In genomic region chr3:9932843-9933560, GRCh38 we compare ENCODE assay signal across 8 cellular contexts. TPM values are rescaled to one million over a fixed set of nuclear protein-coding genes. Genes with fewer than 3 reads are reported as not detected.
DNase-seq lines count a peak whose midpoint lies in the region; ATAC-seq and TF ChIP-seq lines count a peak whose summit lies in the region.

No MANE protein-coding gene starts in this region.

- peaks cover 18 to 55% (median 39%) of the 10 kb centered on the region in 4 donors for H3K4me1 Mint-ChIP-seq in CD4-positive, alpha-beta memory T cell
- peaks cover 20% of the 10 kb centered on the region for H3K4me1 Mint-ChIP-seq in endothelial cell (ENCODE audit: unreplicated experiment)

- DNase-seq in CD4-positive, alpha-beta memory T cell, result peak; percentile 83 to 90 (median 85)
- DNase-seq in NK-92 (lab: John Stamatoyannopoulos, UW; ENCODE audit: unreplicated experiment) (peak; percentile 23), endothelial cell (ENCODE audit: low spot score) (peak; percentile 87), mucosa of gallbladder (ENCODE audit: low spot score) (peak; percentile 79)
- DNase-seq in activated CD8-positive, alpha-beta memory T cell treated with anti-CD3 and anti-CD28 coated beads for 48 hours (ENCODE audit: low read depth in 2 of 3, low spot score in 2 of 3), result peak; percentile 65 to 79 (median 71)
- DNase-seq in stimulated activated CD8-positive, alpha-beta memory T cell treated with anti-CD3 and anti-CD28 coated beads, Interleukin-4, amount 100 ng/mL, for 1 hour (ENCODE audit: low read depth in 2 of 2, low spot score in 1 of 2), result peak; percentile 60 to 80

- H3K4me1 ChIP-seq in CD4-positive, alpha-beta memory T cell (ENCODE audit: insufficient read depth, low read length), result peaks cover 34% of the 10 kb centered on the region

- peak overlapping the region; percentile 94 to 100 (median 99) for H3K27ac Mint-ChIP-seq in CD4-positive, alpha-beta memory T cell
- no peak overlapping the region for H3K27ac Mint-ChIP-seq in endothelial cell (ENCODE audit: unreplicated experiment)

- H3K9me3 Mint-ChIP-seq in CD4-positive, alpha-beta memory T cell, result no peaks in the 10 kb centered on the region
- H3K9me3 Mint-ChIP-seq in endothelial cell (ENCODE audit: unreplicated experiment), result no peaks in the 10 kb centered on the region

- intact Hi-C loops in CD4-positive, alpha-beta memory T cell (cut with micrococcal nuclease), result loop anchor here (1.0 to 5.0 kb wide), 15 partner anchors 13 to 806 kb away; partner anchors contain the start of genes BRK1, BRPF1, EMC3 and FANCD2

- peak overlapping the region; percentile 95 to 98 (median 97) for H3K4me3 Mint-ChIP-seq in CD4-positive, alpha-beta memory T cell
- peak overlapping the region; percentile 84 for H3K4me3 Mint-ChIP-seq in endothelial cell (ENCODE audit: unreplicated experiment)

- H3K27me3 ChIP-seq in CD4-positive, alpha-beta memory T cell (ENCODE audit: insufficient read depth, low read length), result no peaks in the 10 kb centered on the region

- H3K9me3 ChIP-seq in CD4-positive, alpha-beta memory T cell (ENCODE audit: control insufficient read depth in 1 of 2, low read length in 2 of 2), result no peaks in the 10 kb centered on the region

- H3K27ac ChIP-seq in CD4-positive, alpha-beta memory T cell (ENCODE audit: low read depth, low read length), result peak overlapping the region; percentile 89

- no peaks in the 10 kb centered on the region for H3K27me3 Mint-ChIP-seq in CD4-positive, alpha-beta memory T cell
- H3K27me3 Mint-ChIP-seq in endothelial cell (ENCODE audit: unreplicated experiment), result peaks cover 13% of the 10 kb centered on the region

- peak overlapping the region; percentile 13 to 87 for H3K4me3 ChIP-seq in CD4-positive, alpha-beta memory T cell (ENCODE audit: low read length in 2 of 2)

- POLR2A ChIA-PET in CD4-positive, alpha-beta memory T cell (lab: Charles Lee; ENCODE audit: partially characterized antibody), result interaction anchor here (0.6 to 7.5 kb wide), 49 partner anchors 10 to 1339 kb away, joined by 3 to 225 read pairs (median 6); partner anchors contain the start of genes ARPC4, ATG7, BRPF1 and CAMK1

- peaks cover 3 to 24% of the 10 kb centered on the region in 2 donors for H3K36me3 Mint-ChIP-seq in CD4-positive, alpha-beta memory T cell
- peaks cover 30% of the 10 kb centered on the region for H3K36me3 Mint-ChIP-seq in endothelial cell (ENCODE audit: low read depth, unreplicated experiment)

- no peaks in the 10 kb centered on the region for H3K36me3 ChIP-seq in CD4-positive, alpha-beta memory T cell (ENCODE audit: insufficient read depth, low read length)

- TF ChIP-seq CTCF in endothelial cell (IDR thresholded peaks at IDR 0.05; ENCODE audit: unreplicated experiment), result peak; percentile 58

- ATAC-seq in GM19324 (IDR thresholded peaks at IDR 0.05; ENCODE audit: low FRiP score, unreplicated experiment), result peak; percentile 64
- peak; percentile 60 for ATAC-seq in HG03442 (IDR thresholded peaks at IDR 0.05; ENCODE audit: unreplicated experiment)

- CTCF ChIA-PET in CD4-positive, alpha-beta memory T cell (lab: Charles Lee; ENCODE audit: partially characterized antibody), result interaction anchor here (0.6 to 4.0 kb wide), 45 partner anchors 9 to 807 kb away, joined by 3 to 48 read pairs (median 4); partner anchors contain the start of genes ARPC4, EMC3, JAGN1 and PRRT3

RNA-seq across cellular contexts. Expression of gene CRELD1, which starts 0.6 kb away (rescaled TPM):
- 10 to 100 TPM; 47.7 to 58.2 TPM for total RNA-seq in CD4-positive, alpha-beta memory T cell
- 10 to 100 TPM; 17.3 to 28.2 TPM for polyA plus RNA-seq in CD4-positive, alpha-beta memory T cell
- total RNA-seq in endothelial cell (ENCODE audit: unreplicated experiment) (30.7 TPM), mucosa of gallbladder (116 TPM)

RNA-seq across cellular contexts. Expression of gene IL17RC, which starts 16.1 kb away (rescaled TPM):
- under 1 TPM; 0.61 to 0.81 TPM for total RNA-seq in CD4-positive, alpha-beta memory T cell
- polyA plus RNA-seq in CD4-positive, alpha-beta memory T cell, result 1 to 10 TPM; 5.9 to 8.4 TPM
- total RNA-seq in endothelial cell (ENCODE audit: unreplicated experiment), result 17.5 TPM
- 33.3 TPM for total RNA-seq in mucosa of gallbladder

RNA-seq across cellular contexts. Expression of gene PRRT3, which starts 19.2 kb away (rescaled TPM):
- total RNA-seq in CD4-positive, alpha-beta memory T cell, result 1 to 10 TPM; 8.2 to 9.8 TPM
- polyA plus RNA-seq in CD4-positive, alpha-beta memory T cell, result 1 to 10 TPM; 2.9 to 4.6 TPM
- total RNA-seq in endothelial cell (ENCODE audit: unreplicated experiment) (1.9 TPM), mucosa of gallbladder (6.1 TPM)

RNA-seq across cellular contexts. Expression of gene IL17RE, which starts 30.4 kb away (rescaled TPM):
- 1 to 10 TPM; 1.5 to 2.4 TPM for total RNA-seq in CD4-positive, alpha-beta memory T cell
- 1 to 10 TPM in 1 of 2 donors, under 1 TPM in 1; 0.65 to 1.6 TPM for polyA plus RNA-seq in CD4-positive, alpha-beta memory T cell
- total RNA-seq in endothelial cell (ENCODE audit: unreplicated experiment) (0.74 TPM), mucosa of gallbladder (91.5 TPM)

RNA-seq across cellular contexts. Expression of gene JAGN1, which starts 42.6 kb away (rescaled TPM):
- 10 to 100 TPM; 26.5 to 29.1 TPM for total RNA-seq in CD4-positive, alpha-beta memory T cell
- polyA plus RNA-seq in CD4-positive, alpha-beta memory T cell, result 10 to 100 TPM; 40.8 to 48.3 TPM
- 26.6 TPM for total RNA-seq in endothelial cell (ENCODE audit: unreplicated experiment)
- 30.7 TPM for total RNA-seq in mucosa of gallbladder

Comparison
In these comparisons a context has a peak if more than half of its experiments do, and no peak if none do; other contexts are left out.
1. Peak in every context shown above with its lines: DNase-seq, ATAC-seq, H3K4me3 ChIP-seq and H3K27ac ChIP-seq.
2. DNase-seq: peak in every context shown above with its lines; median percentile 87 in endothelial cell; 85 in CD4-positive, alpha-beta memory T cell; 79 in mucosa of gallbladder; 71 in activated CD8-positive, alpha-beta memory T cell treated with anti-CD3 and anti-CD28 coated beads for 48 hours; 70 in stimulated activated CD8-positive, alpha-beta memory T cell treated with anti-CD3 and anti-CD28 coated beads, Interleukin-4, amount 100 ng/mL, for 1 hour; 23 in NK-92.
3. RNA of gene IL17RC, which starts 16.1 kb away (total RNA-seq): 33.3 TPM in mucosa of gallbladder (single experiment) and 17.5 TPM in endothelial cell (single experiment); 0.61 to 0.81 TPM in CD4-positive, alpha-beta memory T cell; every median in the first group is over 10 times any median in the second.